8 cellular contexts compared by ENCODE assay signal in genomic region chr6:50655848-50656453, GRCh38.
A peak's percentile ranks its signal among the peaks of the same experiment; 100 is the strongest.
DNase-seq lines count a peak whose midpoint lies in the region; ATAC-seq lines count a peak whose summit lies in the region.

No MANE protein-coding gene starts in this region.

- no peak overlapping the region for H3K27ac Mint-ChIP-seq in activated T-cell treated with anti-CD3 and anti-CD28 coated beads, Interleukin-2, amount 50 U/mL, for 24 hours
- no peak overlapping the region for H3K27ac Mint-ChIP-seq in effector memory CD8-positive, alpha-beta T cell

- H3K4me1 Mint-ChIP-seq in activated T-cell treated with anti-CD3 and anti-CD28 coated beads, Interleukin-2, amount 50 U/mL, for 24 hours (ENCODE audit: low read depth), result no peaks in the 10 kb centered on the region
- no peaks in the 10 kb centered on the region for H3K4me1 Mint-ChIP-seq in effector memory CD8-positive, alpha-beta T cell (ENCODE audit: low read depth in 2 of 2)

- peaks cover 9% of the 10 kb centered on the region for H3K9me3 Mint-ChIP-seq in activated T-cell treated with anti-CD3 and anti-CD28 coated beads, Interleukin-2, amount 50 U/mL, for 24 hours
- peaks cover 12 to 17% of the 10 kb centered on the region in 2 donors for H3K9me3 Mint-ChIP-seq in effector memory CD8-positive, alpha-beta T cell

- DNase-seq in NCI-H2171 treated with DMSO at 0.1 percent for 48 hours (lab: John Stamatoyannopoulos, UW) (peak; percentile 2), NCI-H2171 (lab: John Stamatoyannopoulos, UW) (no peak), SK-N-MC (ENCODE audit: low read depth, low spot score) (peak; percentile 12), kidney tubule cell (ENCODE audit: low spot score) (peak; percentile 15)
- DNase-seq in activated T-cell treated with anti-CD3 and anti-CD28 coated beads, Interleukin-2, amount 50 U/mL, for 24 hours, result no peak
- DNase-seq in effector memory CD8-positive, alpha-beta T cell, result no peak

- no peaks in the 10 kb centered on the region for H3K9me3 ChIP-seq in SK-N-MC (ENCODE audit: low read depth, low read length)

- H3K36me3 ChIP-seq in SK-N-MC (ENCODE audit: insufficient read depth, low read length), result no peaks in the 10 kb centered on the region

- no peak overlapping the region for H3K27ac ChIP-seq in SK-N-MC

- ATAC-seq in HG02938 (IDR thresholded peaks at IDR 0.05; ENCODE audit: unreplicated experiment) (peak; percentile 77), GM19328 (IDR thresholded peaks at IDR 0.05; ENCODE audit: unreplicated experiment) (no peak)
- no peak for ATAC-seq in effector memory CD8-positive, alpha-beta T cell (replicated peaks)

- no peak overlapping the region for H3K9ac ChIP-seq in SK-N-MC (ENCODE audit: insufficient read length)

- no peaks in the 10 kb centered on the region for H3K27me3 Mint-ChIP-seq in activated T-cell treated with anti-CD3 and anti-CD28 coated beads, Interleukin-2, amount 50 U/mL, for 24 hours
- H3K27me3 Mint-ChIP-seq in effector memory CD8-positive, alpha-beta T cell, result no peaks in the 10 kb centered on the region

- H3K36me3 Mint-ChIP-seq in activated T-cell treated with anti-CD3 and anti-CD28 coated beads, Interleukin-2, amount 50 U/mL, for 24 hours (ENCODE audit: low read depth), result no peaks in the 10 kb centered on the region
- peaks cover 3% of the 10 kb centered on the region for H3K36me3 Mint-ChIP-seq in effector memory CD8-positive, alpha-beta T cell (ENCODE audit: insufficient read depth)

- no peak overlapping the region for H3K4me3 Mint-ChIP-seq in activated T-cell treated with anti-CD3 and anti-CD28 coated beads, Interleukin-2, amount 50 U/mL, for 24 hours
- no peak overlapping the region for H3K4me3 Mint-ChIP-seq in effector memory CD8-positive, alpha-beta T cell

- H3K4me3 ChIP-seq in SK-N-MC, result no peak overlapping the region

Comparison
In these comparisons a context has a peak if more than half of its experiments do, and no peak if none do; other contexts are left out.
1. DNase-seq: peak in NCI-H2171 treated with DMSO at 0.1 percent for 48 hours (single experiment), SK-N-MC (single experiment) and kidney tubule cell (single experiment); none in NCI-H2171 (single experiment), activated T-cell treated with anti-CD3 and anti-CD28 coated beads, Interleukin-2, amount 50 U/mL, for 24 hours (single experiment) and effector memory CD8-positive, alpha-beta T cell (0 of 3).